ENCODE assay signal across 7 cellular contexts in the genomic region with DNA sequence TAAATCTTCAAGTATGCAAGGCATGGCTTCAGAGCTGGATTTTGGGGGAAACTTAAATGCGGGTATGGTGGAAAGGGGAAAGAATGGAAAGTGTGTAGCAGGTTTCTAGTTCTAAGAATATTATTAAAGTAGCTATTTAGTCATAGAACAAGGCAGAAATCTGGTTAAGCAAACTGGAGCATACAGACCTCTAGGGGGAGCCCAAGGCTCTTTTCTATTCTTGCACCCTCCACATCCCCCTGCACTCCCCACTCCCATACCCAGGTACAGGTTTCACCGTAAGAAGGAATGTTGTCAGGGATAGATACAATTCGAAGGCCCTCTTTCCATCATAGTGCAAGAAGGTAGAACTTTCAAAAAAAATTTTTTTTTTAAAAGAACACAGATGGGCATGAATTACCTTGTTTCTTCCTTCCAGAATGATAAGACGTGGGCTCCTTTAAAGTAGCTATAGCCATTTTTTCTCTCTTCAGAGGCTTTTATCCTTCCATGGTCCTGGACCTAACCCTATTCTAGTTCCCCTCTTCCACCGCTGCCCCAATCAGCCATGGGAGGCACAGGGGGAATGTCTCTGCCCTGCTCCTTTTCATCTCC. TPM values are rescaled to one million over a fixed set of nuclear protein-coding genes. Genes with fewer than 3 reads are reported as not detected.
A peak's percentile ranks its signal among the peaks of the same experiment; 100 is the strongest.
DNase-seq lines count a peak whose midpoint lies in the region; ATAC-seq and FAIRE-seq lines count a peak whose summit lies in the region.

No MANE protein-coding gene starts in this region.

- H3K4me3 Mint-ChIP-seq in activated T-cell treated with anti-CD3 and anti-CD28 coated beads, Interleukin-2, amount 50 U/mL, for 24 hours: no peak overlapping the region

- H3K27me3 Mint-ChIP-seq in activated T-cell treated with anti-CD3 and anti-CD28 coated beads, Interleukin-2, amount 50 U/mL, for 24 hours: peaks cover 15% of the 10 kb centered on the region

- H3K27ac Mint-ChIP-seq in activated T-cell treated with anti-CD3 and anti-CD28 coated beads, Interleukin-2, amount 50 U/mL, for 24 hours: no peak overlapping the region

- ATAC-seq in GM21367 (IDR thresholded peaks at IDR 0.05; ENCODE audit: unreplicated experiment): peak; percentile 93

- H3K9me3 Mint-ChIP-seq in activated T-cell treated with anti-CD3 and anti-CD28 coated beads, Interleukin-2, amount 50 U/mL, for 24 hours: no peaks in the 10 kb centered on the region

- H3K4me1 Mint-ChIP-seq in activated T-cell treated with anti-CD3 and anti-CD28 coated beads, Interleukin-2, amount 50 U/mL, for 24 hours (ENCODE audit: low read depth): no peaks in the 10 kb centered on the region

- DNase-seq in G401 (ENCODE audit: low spot score) (peak; percentile 36), HTR-8/SVneo (ENCODE audit: insufficient read length, low spot score) (peak; percentile 12), OCI-M1 (lab: John Stamatoyannopoulos, UW) (peak; percentile 51), fibroblast of gingiva (ENCODE audit: low read depth) (peak; percentile 20), retina (peak; percentile 20)
- no peak for DNase-seq in activated T-cell treated with anti-CD3 and anti-CD28 coated beads, Interleukin-2, amount 50 U/mL, for 24 hours

- in situ Hi-C loops in G401 (cut with HindIII; ENCODE audit: low sequenced_read_pairs): no loop called here

- no peak for FAIRE-seq in HTR-8/SVneo (lab: Jason Lieb, UNC)

- no peaks in the 10 kb centered on the region for H3K36me3 Mint-ChIP-seq in activated T-cell treated with anti-CD3 and anti-CD28 coated beads, Interleukin-2, amount 50 U/mL, for 24 hours (ENCODE audit: low read depth)

RNA-seq across cellular contexts. Expression of a gene that starts 41.5 kb away (rescaled TPM):
- 59.5 and 65.4 TPM in 2 replicates for total RNA-seq in G401 (2014; rRNA removed; shearing (Covaris generic))
